Comparison of ENCODE assay signal across 12 cellular contexts in the genomic region with DNA sequence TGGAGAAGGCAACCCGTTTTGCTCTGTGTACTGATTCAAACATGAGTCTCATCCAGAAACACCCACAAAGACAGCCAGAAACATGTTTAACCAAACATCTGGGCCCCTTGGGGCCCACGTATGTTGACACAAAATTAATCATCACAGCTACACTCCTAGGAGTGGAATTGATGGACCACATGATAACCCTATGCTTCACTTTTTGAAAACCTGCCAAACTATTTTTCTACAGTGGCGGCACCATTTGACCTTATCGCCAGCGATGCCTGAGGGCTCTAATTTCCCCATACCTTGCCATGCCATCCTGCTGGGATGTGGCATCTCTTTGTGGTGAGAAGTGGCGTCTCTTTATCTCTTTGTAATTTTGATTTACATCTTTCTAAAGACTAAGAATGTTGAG. TPM values are rescaled to one million over a fixed set of nuclear protein-coding genes. Genes with fewer than 3 reads are reported as not detected.
A peak's percentile ranks its signal among the peaks of the same experiment; 100 is the strongest.
DNase-seq lines count a peak whose midpoint lies in the region; ATAC-seq and TF ChIP-seq lines count a peak whose summit lies in the region.
"Had no signal": no experiment of that assay in that cellular context is flagged by ENCODE, and none has a peak within 500 bp of the region (broad histone marks: within the 10 kb centered on the region; RNA-seq: fewer than 3 reads in every experiment).

No MANE protein-coding gene starts in this region.

- peak; percentile 28 for ATAC-seq in stimulated activated naive CD8-positive, alpha-beta T cell treated with anti-CD3 and anti-CD28 coated beads, Interleukin-15, Interleukin-2, amounts not matched to agents 100 U/mL and 50 U/mL, for 24 hours
- ATAC-seq in stimulated activated naive CD8-positive, alpha-beta T cell treated with anti-CD3 and anti-CD28 coated beads, Interleukin-15, amount 100 ng/mL, for 72 hours = no peak
- ATAC-seq in HG03108 (IDR thresholded peaks at IDR 0.05; ENCODE audit: unreplicated experiment) (no peak), T-helper 17 cell (no peak)
- ATAC-seq: pancreas had no signal

- no peaks in the 10 kb centered on the region for H3K27me3 ChIP-seq in neuronal stem cell (ENCODE audit: control insufficient read depth in 3 of 3, insufficient read depth in 3 of 3, low read depth in 1 of 3, low read length in 3 of 3)
- H3K27me3 ChIP-seq: pancreas had no signal

- H3K27ac ChIP-seq in neuronal stem cell (replicated peaks; ENCODE audit: low read length) = no peak overlapping the region
- H3K27ac ChIP-seq: pancreas had no signal

- H3K27ac Mint-ChIP-seq in stimulated activated naive CD8-positive, alpha-beta T cell treated with anti-CD3 and anti-CD28 coated beads, Interleukin-15, amount 100 ng/mL, for 72 hours = no peak overlapping the region
- no peak overlapping the region for H3K27ac Mint-ChIP-seq in T-helper 17 cell
- H3K27ac Mint-ChIP-seq: activated naive CD4-positive, alpha-beta T cell treated with anti-CD3 and anti-CD28 coated beads for 36 hours had no signal

- H3K9me3 Mint-ChIP-seq in stimulated activated naive CD8-positive, alpha-beta T cell treated with anti-CD3 and anti-CD28 coated beads, Interleukin-15, amount 100 ng/mL, for 72 hours = no peaks in the 10 kb centered on the region
- H3K9me3 Mint-ChIP-seq: activated naive CD4-positive, alpha-beta T cell treated with anti-CD3 and anti-CD28 coated beads for 36 hours had no signal

- no peak overlapping the region for H2BK12ac ChIP-seq in neuronal stem cell (ENCODE audit: low read length)

- WGBS in neuronal stem cell (ENCODE audit: extremely low coverage in 2 of 2, insufficient read length in 2 of 2, insufficient replicate concordance in 1 of 2), 2 donors = no CpG with 5 or more reads among the region's 6 CpGs

- H3K9me3 ChIP-seq in T-helper 17 cell (ENCODE audit: control insufficient read depth, low read length, poor library complexity, severe bottlenecking) (no peaks in the 10 kb centered on the region), neuronal stem cell (replicated peaks in 1 of 2; ENCODE audit: control insufficient read depth in 2 of 2, insufficient read depth in 1 of 2, low read depth in 1 of 2, low read length in 2 of 2) (no peaks in the 10 kb centered on the region)
- H3K9me3 ChIP-seq: pancreas had no signal

- H3K4me1 ChIP-seq in neuronal stem cell (ENCODE audit: control insufficient read depth in 2 of 2, insufficient read depth in 1 of 2, low read depth in 1 of 2, low read length in 2 of 2) = peaks cover 0 to 2% of the 10 kb centered on the region in 2 donors
- H3K4me1 ChIP-seq: pancreas had no signal

- no peak overlapping the region for H3K4me3 Mint-ChIP-seq in stimulated activated naive CD8-positive, alpha-beta T cell treated with anti-CD3 and anti-CD28 coated beads, Interleukin-15, amount 100 ng/mL, for 72 hours
- no peak overlapping the region for H3K4me3 Mint-ChIP-seq in T-helper 17 cell
- H3K4me3 Mint-ChIP-seq: activated naive CD4-positive, alpha-beta T cell treated with anti-CD3 and anti-CD28 coated beads for 36 hours had no signal

- H3K36me3 Mint-ChIP-seq in T-helper 17 cell (ENCODE audit: low read depth) = no peaks in the 10 kb centered on the region

- no peak overlapping the region for H2BK120ac ChIP-seq in neuronal stem cell (ENCODE audit: low read depth, low read length)

- no peak overlapping the region for H4K91ac ChIP-seq in neuronal stem cell (ENCODE audit: low read depth, low read length, poor library complexity)

- H3K4me3 ChIP-seq in cardiac fibroblast (replicated peaks in 1 of 2; ENCODE audit: low read depth in 2 of 2, low read length in 2 of 2) (no peak overlapping the region), neuronal stem cell (ENCODE audit: low read length in 2 of 2) (no peak overlapping the region)
- H3K4me3 ChIP-seq: pancreas had no signal

- no peak overlapping the region for H3K18ac ChIP-seq in neuronal stem cell (ENCODE audit: low read length)

- DNase-seq in stimulated activated naive CD8-positive, alpha-beta T cell treated with anti-CD3 and anti-CD28 coated beads, Interleukin-15, Interleukin-2, amounts not matched to agents 100 U/mL and 50 U/mL, for 24 hours = no peak
- DNase-seq in stimulated activated naive CD8-positive, alpha-beta T cell treated with anti-CD3 and anti-CD28 coated beads, Interleukin-15, amount 100 ng/mL, for 72 hours = no peak
- DNase-seq in NCI-H2171 (lab: John Stamatoyannopoulos, UW) = peak; percentile 39
- peak; percentile 33 to 94 for DNase-seq in cardiac fibroblast (ENCODE audit: low read depth in 2 of 2)
- no peak for DNase-seq in hypothalamus (lab: John Stamatoyannopoulos, UW)
- DNase-seq in T-helper 17 cell = no peak
- DNase-seq in neuronal stem cell (ENCODE audit: low spot score) = no peak
- DNase-seq: activated naive CD4-positive, alpha-beta T cell treated with anti-CD3 and anti-CD28 coated beads for 36 hours; H7; NCI-H526; pancreas had no signal

- H3K4me2 ChIP-seq in neuronal stem cell (ENCODE audit: insufficient read depth, low read length, poor library complexity, severe bottlenecking) = no peak overlapping the region

- H2BK15ac ChIP-seq in neuronal stem cell (ENCODE audit: low read length) = no peak overlapping the region

- no peak overlapping the region for H2AK5ac ChIP-seq in neuronal stem cell (ENCODE audit: low read depth, low read length)

- H3K4me1 Mint-ChIP-seq in stimulated activated naive CD8-positive, alpha-beta T cell treated with anti-CD3 and anti-CD28 coated beads, Interleukin-15, amount 100 ng/mL, for 72 hours = no peaks in the 10 kb centered on the region
- H3K4me1 Mint-ChIP-seq in T-helper 17 cell = peaks cover 4% of the 10 kb centered on the region

- no peak overlapping the region for H3K9ac ChIP-seq in neuronal stem cell (ENCODE audit: low read depth, low read length, poor library complexity)

- H2BK5ac ChIP-seq in neuronal stem cell (ENCODE audit: low read length) = no peak overlapping the region

- no peak overlapping the region for H3K23ac ChIP-seq in neuronal stem cell (ENCODE audit: low read depth, low read length, poor library complexity)

- no peaks in the 10 kb centered on the region for H3K36me3 ChIP-seq in neuronal stem cell (replicated peaks in 1 of 2; ENCODE audit: control insufficient read depth in 2 of 2, insufficient read depth in 2 of 2, low read length in 2 of 2)
- H3K36me3 ChIP-seq: pancreas had no signal

- no peak overlapping the region for H4K8ac ChIP-seq in neuronal stem cell (ENCODE audit: low read depth, low read length)

- H3K4ac ChIP-seq in neuronal stem cell (ENCODE audit: low read length) = no peak overlapping the region

- no peak overlapping the region for H3K14ac ChIP-seq in neuronal stem cell (ENCODE audit: low read length)

- no peak for TF ChIP-seq CTCF in cardiac fibroblast (IDR thresholded peaks at IDR 0.05; ENCODE audit: low read depth, low read length)

- peaks cover 1% of the 10 kb centered on the region for H3K79me1 ChIP-seq in neuronal stem cell (ENCODE audit: low read depth, low read length)

- H2AFZ ChIP-seq in neuronal stem cell (ENCODE audit: low read length) = no peak overlapping the region

- no peaks in the 10 kb centered on the region for H3K27me3 Mint-ChIP-seq in stimulated activated naive CD8-positive, alpha-beta T cell treated with anti-CD3 and anti-CD28 coated beads, Interleukin-15, amount 100 ng/mL, for 72 hours
- H3K27me3 Mint-ChIP-seq in T-helper 17 cell = no peaks in the 10 kb centered on the region

RNA-seq across cellular contexts. Expression of a gene that starts 38.5 kb away (rescaled TPM):
- 10 to 100 TPM; 49.6 to 60.7 TPM for total RNA-seq in T-helper 17 cell
- polyA plus RNA-seq in neuronal stem cell (2013, experiment 1 of 2) = 67.9 TPM
- 69.9 TPM for polyA plus RNA-seq in neuronal stem cell (2013, experiment 2 of 2)

RNA-seq across cellular contexts. Expression of a gene that starts 38.8 kb away (rescaled TPM):
- total RNA-seq in T-helper 17 cell = 10 to 100 TPM in 1 of 2 donors, 1 to 10 TPM in 1; 8.9 to 10.5 TPM
- polyA plus RNA-seq in neuronal stem cell (2013, experiment 1 of 2) = 10.3 TPM
- 12.5 TPM for polyA plus RNA-seq in neuronal stem cell (2013, experiment 2 of 2)

Comparison
In these comparisons a context has a peak if more than half of its experiments do, and no peak if none do; other contexts are left out.
1. DNase-seq: peak in NCI-H2171 (single experiment) and cardiac fibroblast (2 of 2); none in stimulated activated naive CD8-positive, alpha-beta T cell treated with anti-CD3 and anti-CD28 coated beads, Interleukin-15, Interleukin-2, amounts not matched to agents 100 U/mL and 50 U/mL, for 24 hours (single experiment), stimulated activated naive CD8-positive, alpha-beta T cell treated with anti-CD3 and anti-CD28 coated beads, Interleukin-15, amount 100 ng/mL, for 72 hours (0 of 2), hypothalamus (0 of 51), T-helper 17 cell (0 of 3) and neuronal stem cell (single experiment).